ENCODE assay signal across 1 cellular context in the genomic region with DNA sequence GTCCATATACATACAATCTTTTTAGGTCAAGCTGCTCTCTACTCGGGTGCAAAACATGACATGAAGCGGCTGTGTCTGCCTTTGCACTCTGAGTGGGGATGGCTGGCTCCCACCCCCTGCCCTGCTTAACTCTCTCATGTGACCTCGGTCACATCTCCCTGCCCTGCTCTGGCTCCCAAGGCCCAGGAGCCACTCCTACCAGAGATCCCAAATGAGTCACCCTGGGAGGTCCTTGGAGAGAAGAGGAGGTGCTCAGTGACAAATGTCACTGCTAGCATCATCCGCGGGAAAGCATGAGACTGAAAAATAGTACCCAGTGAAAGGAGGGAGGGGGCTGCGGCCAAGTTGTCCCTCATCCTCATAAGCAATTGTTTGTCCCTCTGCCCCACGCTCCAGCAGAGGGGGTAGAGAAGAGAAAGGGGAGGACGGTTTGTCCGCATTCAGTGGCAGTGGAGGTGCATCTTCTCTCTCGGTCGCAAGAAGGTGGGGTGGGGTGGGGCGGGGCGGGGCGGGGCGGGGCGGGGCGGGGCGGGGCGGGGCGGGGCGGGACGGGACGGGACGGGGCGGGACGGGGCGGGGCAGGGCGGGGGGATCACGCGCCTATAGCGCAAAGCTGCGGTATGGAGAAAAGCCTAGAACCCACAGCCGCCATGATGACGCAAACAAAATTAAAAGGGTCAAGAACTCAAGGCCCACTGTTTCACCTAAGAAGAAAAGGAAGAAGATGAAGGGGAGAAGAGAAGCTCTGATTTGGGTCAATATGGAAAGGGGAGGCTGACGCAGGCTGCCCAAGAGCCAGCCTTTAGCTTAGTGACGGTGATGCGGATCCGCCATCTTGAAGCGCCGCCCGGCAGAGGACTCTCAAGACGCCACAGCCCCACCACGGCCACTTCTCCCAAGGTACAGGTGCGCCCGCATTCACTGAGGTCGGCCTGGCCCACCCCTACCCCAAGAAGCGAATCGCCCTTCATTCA.
TF ChIP-seq lines count a peak whose summit lies in the region.

No MANE protein-coding gene starts in this region.

TF ChIP-seq in K562, 482 proteins besides CTCF, POLR2A, EP300 and RAD21 (continued from another document and continues in another):
- TF ChIP-seq, protein P1, sequence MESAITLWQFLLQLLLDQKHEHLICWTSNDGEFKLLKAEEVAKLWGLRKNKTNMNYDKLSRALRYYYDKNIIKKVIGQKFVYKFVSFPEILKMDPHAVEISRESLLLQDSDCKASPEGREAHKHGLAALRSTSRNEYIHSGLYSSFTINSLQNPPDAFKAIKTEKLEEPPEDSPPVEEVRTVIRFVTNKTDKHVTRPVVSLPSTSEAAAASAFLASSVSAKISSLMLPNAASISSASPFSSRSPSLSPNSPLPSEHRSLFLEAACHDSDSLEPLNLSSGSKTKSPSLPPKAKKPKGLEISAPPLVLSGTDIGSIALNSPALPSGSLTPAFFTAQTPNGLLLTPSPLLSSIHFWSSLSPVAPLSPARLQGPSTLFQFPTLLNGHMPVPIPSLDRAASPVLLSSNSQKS (CRISPR knock-in tag; IDR thresholded peaks at IDR 0.05): 0 out of 2 replicates have a peak, but pooled peaks have one; percentile 24
- peak; percentile 13; the same call in 1 of the 2 replicates for TF ChIP-seq MTA3 (IDR thresholded peaks at IDR 0.05; ENCODE audit: borderline replicate concordance)
- no peak for TF ChIP-seq ZBTB1 (CRISPR knock-in tag; IDR thresholded peaks at IDR 0.05; ENCODE audit: borderline replicate concordance, low read depth)
- no peak for TF ChIP-seq CBFA2T3 (IDR thresholded peaks at IDR 0.05)
- TF ChIP-seq KAT8 (IDR thresholded peaks at IDR 0.05; ENCODE audit: low read depth): no peak
- no peak for TF ChIP-seq ESRRB (CRISPR knock-in tag; IDR thresholded peaks at IDR 0.05; ENCODE audit: borderline replicate concordance)
- TF ChIP-seq, protein P2, sequence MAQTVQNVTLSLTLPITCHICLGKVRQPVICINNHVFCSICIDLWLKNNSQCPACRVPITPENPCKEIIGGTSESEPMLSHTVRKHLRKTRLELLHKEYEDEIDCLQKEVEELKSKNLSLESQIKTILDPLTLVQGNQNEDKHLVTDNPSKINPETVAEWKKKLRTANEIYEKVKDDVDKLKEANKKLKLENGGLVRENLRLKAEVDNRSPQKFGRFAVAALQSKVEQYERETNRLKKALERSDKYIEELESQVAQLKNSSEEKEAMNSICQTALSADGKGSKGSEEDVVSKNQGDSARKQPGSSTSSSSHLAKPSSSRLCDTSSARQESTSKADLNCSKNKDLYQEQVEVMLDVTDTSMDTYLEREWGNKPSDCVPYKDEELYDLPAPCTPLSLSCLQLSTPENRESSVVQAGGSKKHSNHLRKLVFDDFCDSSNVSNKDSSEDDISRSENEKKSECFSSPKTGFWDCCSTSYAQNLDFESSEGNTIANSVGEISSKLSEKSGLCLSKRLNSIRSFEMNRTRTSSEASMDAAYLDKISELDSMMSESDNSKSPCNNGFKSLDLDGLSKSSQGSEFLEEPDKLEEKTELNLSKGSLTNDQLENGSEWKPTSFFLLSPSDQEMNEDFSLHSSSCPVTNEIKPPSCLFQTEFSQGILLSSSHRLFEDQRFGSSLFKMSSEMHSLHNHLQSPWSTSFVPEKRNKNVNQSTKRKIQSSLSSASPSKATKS (CRISPR knock-in tag; IDR thresholded peaks at IDR 0.05): no peak
- TF ChIP-seq, protein P3, sequence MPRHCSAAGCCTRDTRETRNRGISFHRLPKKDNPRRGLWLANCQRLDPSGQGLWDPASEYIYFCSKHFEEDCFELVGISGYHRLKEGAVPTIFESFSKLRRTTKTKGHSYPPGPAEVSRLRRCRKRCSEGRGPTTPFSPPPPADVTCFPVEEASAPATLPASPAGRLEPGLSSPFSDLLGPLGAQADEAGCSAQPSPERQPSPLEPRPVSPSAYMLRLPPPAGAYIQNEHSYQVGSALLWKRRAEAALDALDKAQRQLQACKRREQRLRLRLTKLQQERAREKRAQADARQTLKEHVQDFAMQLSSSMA (CRISPR knock-in tag; IDR thresholded peaks at IDR 0.05): no peak
- TF ChIP-seq ZNF212 (CRISPR knock-in tag; IDR thresholded peaks at IDR 0.05): peak; percentile 84; the same call in 1 of the 2 replicates
- peak; percentile 57; the same call in 1 of the 2 replicates for TF ChIP-seq BCL6 (CRISPR knock-in tag; IDR thresholded peaks at IDR 0.05)
- TF ChIP-seq, protein P4, sequence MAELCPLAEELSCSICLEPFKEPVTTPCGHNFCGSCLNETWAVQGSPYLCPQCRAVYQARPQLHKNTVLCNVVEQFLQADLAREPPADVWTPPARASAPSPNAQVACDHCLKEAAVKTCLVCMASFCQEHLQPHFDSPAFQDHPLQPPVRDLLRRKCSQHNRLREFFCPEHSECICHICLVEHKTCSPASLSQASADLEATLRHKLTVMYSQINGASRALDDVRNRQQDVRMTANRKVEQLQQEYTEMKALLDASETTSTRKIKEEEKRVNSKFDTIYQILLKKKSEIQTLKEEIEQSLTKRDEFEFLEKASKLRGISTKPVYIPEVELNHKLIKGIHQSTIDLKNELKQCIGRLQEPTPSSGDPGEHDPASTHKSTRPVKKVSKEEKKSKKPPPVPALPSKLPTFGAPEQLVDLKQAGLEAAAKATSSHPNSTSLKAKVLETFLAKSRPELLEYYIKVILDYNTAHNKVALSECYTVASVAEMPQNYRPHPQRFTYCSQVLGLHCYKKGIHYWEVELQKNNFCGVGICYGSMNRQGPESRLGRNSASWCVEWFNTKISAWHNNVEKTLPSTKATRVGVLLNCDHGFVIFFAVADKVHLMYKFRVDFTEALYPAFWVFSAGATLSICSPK (IDR thresholded peaks at IDR 0.05; ENCODE audit: borderline replicate concordance): no peak
- TF ChIP-seq ZFP1 (CRISPR knock-in tag; IDR thresholded peaks at IDR 0.05): no peak
- no peak for TF ChIP-seq LCOR (CRISPR knock-in tag; IDR thresholded peaks at IDR 0.05)
- no peak for TF ChIP-seq TARDBP (IDR thresholded peaks at IDR 0.05)
- no peak for TF ChIP-seq SMARCC2 (IDR thresholded peaks at IDR 0.05; ENCODE audit: low read depth)
- TF ChIP-seq C11orf30 (IDR thresholded peaks at IDR 0.05; ENCODE audit: low read depth): no peak
- TF ChIP-seq ZFX (CRISPR knock-in tag; IDR thresholded peaks at IDR 0.05): peak; percentile 15; the same call in 1 of the 2 replicates
- TF ChIP-seq PHTF2 (CRISPR knock-in tag; IDR thresholded peaks at IDR 0.05): 0 out of 2 replicates have a peak, but pooled peaks have one; percentile 35
- TF ChIP-seq, protein P5, sequence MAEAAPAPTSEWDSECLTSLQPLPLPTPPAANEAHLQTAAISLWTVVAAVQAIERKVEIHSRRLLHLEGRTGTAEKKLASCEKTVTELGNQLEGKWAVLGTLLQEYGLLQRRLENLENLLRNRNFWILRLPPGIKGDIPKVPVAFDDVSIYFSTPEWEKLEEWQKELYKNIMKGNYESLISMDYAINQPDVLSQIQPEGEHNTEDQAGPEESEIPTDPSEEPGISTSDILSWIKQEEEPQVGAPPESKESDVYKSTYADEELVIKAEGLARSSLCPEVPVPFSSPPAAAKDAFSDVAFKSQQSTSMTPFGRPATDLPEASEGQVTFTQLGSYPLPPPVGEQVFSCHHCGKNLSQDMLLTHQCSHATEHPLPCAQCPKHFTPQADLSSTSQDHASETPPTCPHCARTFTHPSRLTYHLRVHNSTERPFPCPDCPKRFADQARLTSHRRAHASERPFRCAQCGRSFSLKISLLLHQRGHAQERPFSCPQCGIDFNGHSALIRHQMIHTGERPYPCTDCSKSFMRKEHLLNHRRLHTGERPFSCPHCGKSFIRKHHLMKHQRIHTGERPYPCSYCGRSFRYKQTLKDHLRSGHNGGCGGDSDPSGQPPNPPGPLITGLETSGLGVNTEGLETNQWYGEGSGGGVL (CRISPR knock-in tag; IDR thresholded peaks at IDR 0.05): 0 out of 2 replicates have a peak, but pooled peaks have one; percentile 11
- TF ChIP-seq, protein P6, sequence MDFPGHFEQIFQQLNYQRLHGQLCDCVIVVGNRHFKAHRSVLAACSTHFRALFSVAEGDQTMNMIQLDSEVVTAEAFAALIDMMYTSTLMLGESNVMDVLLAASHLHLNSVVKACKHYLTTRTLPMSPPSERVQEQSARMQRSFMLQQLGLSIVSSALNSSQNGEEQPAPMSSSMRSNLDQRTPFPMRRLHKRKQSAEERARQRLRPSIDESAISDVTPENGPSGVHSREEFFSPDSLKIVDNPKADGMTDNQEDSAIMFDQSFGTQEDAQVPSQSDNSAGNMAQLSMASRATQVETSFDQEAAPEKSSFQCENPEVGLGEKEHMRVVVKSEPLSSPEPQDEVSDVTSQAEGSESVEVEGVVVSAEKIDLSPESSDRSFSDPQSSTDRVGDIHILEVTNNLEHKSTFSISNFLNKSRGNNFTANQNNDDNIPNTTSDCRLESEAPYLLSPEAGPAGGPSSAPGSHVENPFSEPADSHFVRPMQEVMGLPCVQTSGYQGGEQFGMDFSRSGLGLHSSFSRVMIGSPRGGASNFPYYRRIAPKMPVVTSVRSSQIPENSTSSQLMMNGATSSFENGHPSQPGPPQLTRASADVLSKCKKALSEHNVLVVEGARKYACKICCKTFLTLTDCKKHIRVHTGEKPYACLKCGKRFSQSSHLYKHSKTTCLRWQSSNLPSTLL (IDR thresholded peaks at IDR 0.05): no peak
- no peak for TF ChIP-seq PHB (CRISPR knock-in tag; IDR thresholded peaks at IDR 0.05)
- TF ChIP-seq JUNB (CRISPR knock-in tag; conservative IDR thresholded peaks at IDR 0.05): no peak
- no peak for TF ChIP-seq BRCA1 (IDR thresholded peaks at IDR 0.05)
- TF ChIP-seq BRCA1 (CRISPR knock-in tag; IDR thresholded peaks at IDR 0.05): 0 out of 2 replicates have a peak, but pooled peaks have one; percentile 14
- TF ChIP-seq NELFE (IDR thresholded peaks at IDR 0.05; ENCODE audit: insufficient read depth, insufficient read length): no peak
- peak; percentile 92 for TF ChIP-seq NFRKB (IDR thresholded peaks at IDR 0.05; ENCODE audit: low read depth)
- TF ChIP-seq NR2C1 (IDR thresholded peaks at IDR 0.05): no peak
- peak; percentile 56 for TF ChIP-seq NR2C1 (tag; IDR thresholded peaks at IDR 0.05)
- TF ChIP-seq CHD4 (IDR thresholded peaks at IDR 0.05; ENCODE audit: insufficient read depth, insufficient replicate concordance, low read depth, low read length, poor library complexity, severe bottlenecking): no peak
- TF ChIP-seq KLF13 (tag; IDR thresholded peaks at IDR 0.05; ENCODE audit: borderline replicate concordance, low read depth): peak; percentile 38; the same call in 1 of the 2 replicates
- peak in 1 of 2 experiments; percentile 47; a peak in 1 of 4 replicates for TF ChIP-seq KDM1A (IDR thresholded peaks at IDR 0.05)
- no peak for TF ChIP-seq KAT7 (CRISPR knock-in tag; IDR thresholded peaks at IDR 0.05; ENCODE audit: borderline replicate concordance)
- TF ChIP-seq, protein P7, sequence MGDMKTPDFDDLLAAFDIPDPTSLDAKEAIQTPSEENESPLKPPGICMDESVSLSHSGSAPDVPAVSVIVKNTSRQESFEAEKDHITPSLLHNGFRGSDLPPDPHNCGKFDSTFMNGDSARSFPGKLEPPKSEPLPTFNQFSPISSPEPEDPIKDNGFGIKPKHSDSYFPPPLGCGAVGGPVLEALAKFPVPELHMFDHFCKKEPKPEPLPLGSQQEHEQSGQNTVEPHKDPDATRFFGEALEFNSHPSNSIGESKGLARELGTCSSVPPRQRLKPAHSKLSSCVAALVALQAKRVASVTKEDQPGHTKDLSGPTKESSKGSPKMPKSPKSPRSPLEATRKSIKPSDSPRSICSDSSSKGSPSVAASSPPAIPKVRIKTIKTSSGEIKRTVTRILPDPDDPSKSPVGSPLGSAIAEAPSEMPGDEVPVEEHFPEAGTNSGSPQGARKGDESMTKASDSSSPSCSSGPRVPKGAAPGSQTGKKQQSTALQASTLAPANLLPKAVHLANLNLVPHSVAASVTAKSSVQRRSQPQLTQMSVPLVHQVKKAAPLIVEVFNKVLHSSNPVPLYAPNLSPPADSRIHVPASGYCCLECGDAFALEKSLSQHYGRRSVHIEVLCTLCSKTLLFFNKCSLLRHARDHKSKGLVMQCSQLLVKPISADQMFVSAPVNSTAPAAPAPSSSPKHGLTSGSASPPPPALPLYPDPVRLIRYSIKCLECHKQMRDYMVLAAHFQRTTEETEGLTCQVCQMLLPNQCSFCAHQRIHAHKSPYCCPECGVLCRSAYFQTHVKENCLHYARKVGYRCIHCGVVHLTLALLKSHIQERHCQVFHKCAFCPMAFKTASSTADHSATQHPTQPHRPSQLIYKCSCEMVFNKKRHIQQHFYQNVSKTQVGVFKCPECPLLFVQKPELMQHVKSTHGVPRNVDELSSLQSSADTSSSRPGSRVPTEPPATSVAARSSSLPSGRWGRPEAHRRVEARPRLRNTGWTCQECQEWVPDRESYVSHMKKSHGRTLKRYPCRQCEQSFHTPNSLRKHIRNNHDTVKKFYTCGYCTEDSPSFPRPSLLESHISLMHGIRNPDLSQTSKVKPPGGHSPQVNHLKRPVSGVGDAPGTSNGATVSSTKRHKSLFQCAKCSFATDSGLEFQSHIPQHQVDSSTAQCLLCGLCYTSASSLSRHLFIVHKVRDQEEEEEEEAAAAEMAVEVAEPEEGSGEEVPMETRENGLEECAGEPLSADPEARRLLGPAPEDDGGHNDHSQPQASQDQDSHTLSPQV (IDR thresholded peaks at IDR 0.05): peak; percentile 92
- peak; percentile 91 for TF ChIP-seq ZNF76 (CRISPR knock-in tag; IDR thresholded peaks at IDR 0.05; ENCODE audit: borderline replicate concordance)
- no peak for TF ChIP-seq PHB2 (IDR thresholded peaks at IDR 0.05; ENCODE audit: low read depth)
- TF ChIP-seq JUND (IDR thresholded peaks at IDR 0.05; ENCODE audit: borderline replicate concordance, low read depth, low read length): peak; percentile 96
- TF ChIP-seq JUND (tag; IDR thresholded peaks at IDR 0.05; ENCODE audit: borderline replicate concordance, low read depth, low read length): peak; percentile 93; the same call in 2 of the 3 replicates
- peak in 1 of 2 experiments; percentile 51; a peak in 1 of 4 replicates for TF ChIP-seq SRF (CRISPR knock-in tag; IDR thresholded peaks at IDR 0.05)
- TF ChIP-seq EZH2 (IDR thresholded peaks at IDR 0.05; ENCODE audit: borderline replicate concordance, low read depth, low read length): no peak
- TF ChIP-seq TOE1 (IDR thresholded peaks at IDR 0.05; ENCODE audit: borderline replicate concordance): no peak
- TF ChIP-seq TOE1 (CRISPR knock-in tag; IDR thresholded peaks at IDR 0.05; ENCODE audit: borderline replicate concordance, low read depth): no peak
